ENCODE assay signal across 25 cellular contexts in genomic region chr9:36146666-36147065, GRCh38. TPM values are rescaled to one million over a fixed set of nuclear protein-coding genes. Genes with fewer than 3 reads are reported as not detected.
A peak's percentile ranks its signal among the peaks of the same experiment; 100 is the strongest.
DNase-seq lines count a peak whose midpoint lies in the region; ATAC-seq and TF ChIP-seq lines count a peak whose summit lies in the region.
"Had no signal": no experiment of that assay in that cellular context is flagged by ENCODE, and none has a peak within 500 bp of the region (broad histone marks: within the 10 kb centered on the region; RNA-seq: fewer than 3 reads in every experiment).

No MANE protein-coding gene starts in this region.

- H3K4me3 ChIP-seq in gastroesophageal sphincter: no peak overlapping the region
- no peak overlapping the region for H3K4me3 ChIP-seq in sigmoid colon

- TF ChIP-seq POLR2A in gastroesophageal sphincter (IDR thresholded peaks at IDR 0.05) (no peak), sigmoid colon (IDR thresholded peaks at IDR 0.05) (no peak)

- H3K36me3 ChIP-seq in gastroesophageal sphincter (peaks cover 0 to 30% of the 10 kb centered on the region in 2 donors), sigmoid colon (peaks cover 0 to 17% (median 6%) of the 10 kb centered on the region in 4 donors)

- DNase-seq in CD14-positive monocyte (ENCODE audit: low spot score) (no peak), T-cell (no peak), sigmoid colon (no peak), GF-D8 (lab: John Stamatoyannopoulos, UW) (no peak), pons (ENCODE audit: low spot score) (no peak), midbrain (lab: John Stamatoyannopoulos, UW) (no peak)
- DNase-seq: activated CD4-positive, alpha-beta T cell treated with anti-CD3 and anti-CD28 coated beads, Interleukin-2, amount 50 U/mL, for 4 hours; activated T-cell treated with anti-CD3 and anti-CD28 coated beads, Interleukin-2, amount 50 U/mL, for 1 hour; erythroblast; foreskin melanocyte; hippocampal formation; KBM-7; NCI-H1694; NCI-H2171 treated with DMSO at 0.1 percent for 48 hours; NCI-H526; SK-N-SH; stimulated activated CD4-positive, alpha-beta T cell treated with anti-CD3 and anti-CD28 coated beads, Interleukin-15, amount 100 ng/mL, for 24 hours had no signal

- H3K4me1 Mint-ChIP-seq in CD14-positive monocyte: peaks cover 98% of the 10 kb centered on the region
- peaks cover 80 to 96% (median 94%) of the 10 kb centered on the region in 3 donors for H3K4me1 Mint-ChIP-seq in T-cell

- H3K9me3 ChIP-seq in gastroesophageal sphincter: peaks cover 0 to 5% (median 0%) of the 10 kb centered on the region in 3 donors
- no peaks in the 10 kb centered on the region for H3K9me3 ChIP-seq in sigmoid colon
- H3K9me3 ChIP-seq: SK-N-SH had no signal

- intact Hi-C loops in CD14-positive monocyte (cut with micrococcal nuclease): no loop called here
- intact Hi-C loops in sigmoid colon (cut with DNase I): no loop called here

- peaks cover 74 to 91% of the 10 kb centered on the region in 2 donors for H3K36me3 Mint-ChIP-seq in CD14-positive monocyte
- H3K36me3 Mint-ChIP-seq in T-cell: peaks cover 21% of the 10 kb centered on the region

- H3K27me3 ChIP-seq in gastroesophageal sphincter (no peaks in the 10 kb centered on the region), sigmoid colon (no peaks in the 10 kb centered on the region)

- H3K4me3 Mint-ChIP-seq in CD14-positive monocyte (no peak overlapping the region), T-cell (peak overlapping the region in 1 of 3 donors; percentile 88)

- H3K27ac Mint-ChIP-seq in CD14-positive monocyte (peak overlapping the region in 5 of 7 donors; percentile 68 to 100 (median 90)), T-cell (peak overlapping the region; percentile 99)

- POLR2A ChIA-PET in T-cell (lab: Charles Lee): no interaction called here

- peaks cover 0 to 3% (median 0%) of the 10 kb centered on the region in 7 donors for H3K9me3 Mint-ChIP-seq in CD14-positive monocyte
- peaks cover 6 to 13% (median 11%) of the 10 kb centered on the region in 3 donors for H3K9me3 Mint-ChIP-seq in T-cell

- ATAC-seq in T-cell (replicated peaks in 1 of 4) (no peak), gastroesophageal sphincter (no peak), HG03520 (IDR thresholded peaks at IDR 0.05; ENCODE audit: unreplicated experiment) (no peak)
- ATAC-seq: HCT116, right cardiac atrium had no signal

- CTCF ChIA-PET in T-cell (lab: Charles Lee): interaction anchor here in 1 of 2 donors (1.6 kb wide), 1 partner anchor 44 kb away, joined by 3 read pairs; the partner anchor contains the start of gene CLTA

- H3K27ac ChIP-seq in gastroesophageal sphincter (peak overlapping the region in 3 of 4 donors; percentile 42 to 89 (median 85)), sigmoid colon (peak overlapping the region in 3 of 4 donors; percentile 86 to 99 (median 93))
- H3K27ac ChIP-seq: RWPE1, VCaP had no signal

- H3K27me3 Mint-ChIP-seq in CD14-positive monocyte (ENCODE audit: low read depth in 3 of 3) (peaks cover 0 to 3% (median 0%) of the 10 kb centered on the region in 3 donors), T-cell (no peaks in the 10 kb centered on the region)

- TF ChIP-seq EP300 in gastroesophageal sphincter (IDR thresholded peaks at IDR 0.05) (no peak), sigmoid colon (IDR thresholded peaks at IDR 0.05) (no peak)

- WGBS in gastroesophageal sphincter (ENCODE audit: low coverage in 1 of 2), 2 donors: 88 to 100% methylated on average over 1 to 3 of the region's 10 CpGs
- WGBS in sigmoid colon, 2 donors: 95 to 96% methylated on average over 10 of the region's 10 CpGs

- H3K4me1 ChIP-seq in gastroesophageal sphincter (peaks cover 8 to 94% (median 67%) of the 10 kb centered on the region in 3 donors), sigmoid colon (peaks cover 0 to 90% (median 86%) of the 10 kb centered on the region in 4 donors)

- no peak for TF ChIP-seq CTCF in CD14-positive monocyte (IDR thresholded peaks at IDR 0.05)
- no peak for TF ChIP-seq CTCF in gastroesophageal sphincter (IDR thresholded peaks at IDR 0.05)
- TF ChIP-seq CTCF in sigmoid colon (IDR thresholded peaks at IDR 0.05): no peak

RNA-seq across cellular contexts. Expression of gene GLIPR2, which starts 10.1 kb away (rescaled TPM):
- polyA plus RNA-seq in CD14-positive monocyte (100 to 1,000 TPM; 520 to 528 TPM), sigmoid colon (10 to 100 TPM; 29.8 to 42.0 (median 32.5) TPM)
- total RNA-seq in T-cell (10 to 100 TPM; 25.6 to 37.8 (median 28.7) TPM), gastroesophageal sphincter (10 to 100 TPM; 52.8 to 76.8 (median 59.8) TPM), sigmoid colon (10 to 100 TPM; 57.3 to 90.6 (median 77.6) TPM)

RNA-seq across cellular contexts. Expression of gene CCIN, which starts 22.5 kb away (rescaled TPM):
- polyA plus RNA-seq in CD14-positive monocyte: under 1 TPM; 0.11 to 0.35 TPM
- under 1 TPM in 3 of 5 donors, not detected in 2; 0.13 to 0.84 (median 0.68) TPM for total RNA-seq in T-cell
- 1 to 10 TPM in 2 of 4 donors, under 1 TPM in 1, not detected in 1; 0.31 to 1.7 (median 1.5) TPM for total RNA-seq in gastroesophageal sphincter
- 1 to 10 TPM in 1 of 4 donors, under 1 TPM in 2, not detected in 1; 0.71 to 2.5 (median 0.95) TPM for total RNA-seq in sigmoid colon
- under 1 TPM in 1 of 3 donors, not detected in 2; 0.07 TPM for polyA plus RNA-seq in sigmoid colon
- total RNA-seq: HT1080, lower leg skin had no signal

RNA-seq across cellular contexts. Expression of gene CLTA, which starts 44.1 kb away (rescaled TPM):
- polyA plus RNA-seq in CD14-positive monocyte: 100 to 1,000 TPM; 225 to 262 TPM
- 10 to 100 TPM; 40.2 to 79.0 (median 70.0) TPM for total RNA-seq in T-cell
- 100 to 1,000 TPM; 136 to 195 (median 158) TPM for total RNA-seq in gastroesophageal sphincter
- 100 to 1,000 TPM; 151 to 176 (median 169) TPM for total RNA-seq in sigmoid colon
- 100 to 1,000 TPM; 293 to 299 (median 295) TPM for polyA plus RNA-seq in sigmoid colon
